In the genomic region with DNA sequence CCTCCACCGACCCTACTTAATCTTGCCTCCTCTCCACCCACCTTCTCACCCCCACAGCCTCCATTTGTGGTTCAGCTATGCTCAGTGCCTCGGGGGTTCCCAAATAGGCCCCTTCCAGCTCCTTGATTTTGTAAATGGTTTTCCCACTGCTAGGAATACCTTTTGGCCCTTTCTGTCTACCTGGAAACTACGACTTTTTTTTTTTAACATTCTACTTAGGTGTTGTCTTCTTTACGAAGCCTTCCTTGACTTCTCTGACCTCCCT, we compare ENCODE assay signal across 20 cellular contexts. TPM values are rescaled to one million over a fixed set of nuclear protein-coding genes. Genes with fewer than 3 reads are reported as not detected.
DNase-seq lines count a peak whose midpoint lies in the region; ATAC-seq and TF ChIP-seq lines count a peak whose summit lies in the region.
"Had no signal": no experiment of that assay in that cellular context is flagged by ENCODE, and none has a peak within 500 bp of the region (broad histone marks: within the 10 kb centered on the region; RNA-seq: fewer than 3 reads in every experiment).

No MANE protein-coding gene starts in this region.

- TF ChIP-seq CTCF in activated B cell treated with CpG ODN at 0.5 μM for 24 hours (IDR thresholded peaks at IDR 0.05): no peak
- TF ChIP-seq CTCF in right lobe of liver (IDR thresholded peaks at IDR 0.05): no peak
- TF ChIP-seq CTCF in suprapubic skin (IDR thresholded peaks at IDR 0.05): no peak

- intact Hi-C loops in activated B cell treated with CpG ODN at 0.5 μM for 24 hours (cut with micrococcal nuclease): no loop called here
- intact Hi-C loops in right lobe of liver (cut with DNase I): no loop called here

- H3K4me3 Mint-ChIP-seq in activated naive CD4-positive, alpha-beta T cell treated with anti-CD3 and anti-CD28 coated beads, Interleukin-2, amount 50 U/mL, for 24 hours: no peak overlapping the region
- H3K4me3 Mint-ChIP-seq in activated naive CD4-positive, alpha-beta T cell treated with anti-CD3 and anti-CD28 coated beads, Interleukin-2, amount 10 ng/mL, durations not matched to agents 7 days and 5 days: no peak overlapping the region
- no peak overlapping the region for H3K4me3 Mint-ChIP-seq in activated B cell treated with CpG ODN at 0.5 μM for 24 hours

- H3K4me1 Mint-ChIP-seq in activated naive CD4-positive, alpha-beta T cell treated with anti-CD3 and anti-CD28 coated beads, Interleukin-2, amount 50 U/mL, for 24 hours: peaks cover 76% of the 10 kb centered on the region
- H3K4me1 Mint-ChIP-seq in activated naive CD4-positive, alpha-beta T cell treated with anti-CD3 and anti-CD28 coated beads, Interleukin-2, amount 10 ng/mL, durations not matched to agents 7 days and 5 days: peaks cover 46% of the 10 kb centered on the region
- H3K4me1 Mint-ChIP-seq in activated B cell treated with CpG ODN at 0.5 μM for 24 hours: peaks cover 77% of the 10 kb centered on the region

- CTCF ChIA-PET in activated naive CD4-positive, alpha-beta T cell treated with anti-CD3 and anti-CD28 coated beads, Interleukin-2, amount 10 ng/mL, durations not matched to agents 7 days and 5 days (lab: Charles Lee): interaction anchor here (0.7 kb wide), 1 partner anchor 9 kb away, joined by 3 read pairs; no protein-coding TSS in a partner anchor
- CTCF ChIA-PET in activated B cell treated with CpG ODN at 0.5 μM for 24 hours (lab: Charles Lee): interaction anchor here (0.7 to 1.3 kb wide), 3 partner anchors 15 to 49 kb away, joined by 3 to 4 read pairs (median 3); no protein-coding TSS in a partner anchor

- H3K27ac ChIP-seq in right lobe of liver: peak overlapping the region in 2 of 3 donors; percentile 61 to 88
- peak overlapping the region; percentile 60 for H3K27ac ChIP-seq in suprapubic skin
- H3K27ac ChIP-seq: epithelial cell of prostate, uterus had no signal

- H3K9me3 ChIP-seq in right lobe of liver: no peaks in the 10 kb centered on the region
- no peaks in the 10 kb centered on the region for H3K9me3 ChIP-seq in suprapubic skin
- H3K9me3 ChIP-seq in HAP-1: no peaks in the 10 kb centered on the region
- H3K9me3 ChIP-seq: BE2C, SK-N-SH, uterus had no signal

- DNase-seq in activated naive CD4-positive, alpha-beta T cell treated with anti-CD3 and anti-CD28 coated beads, Interleukin-2, amount 10 ng/mL, durations not matched to agents 7 days and 5 days: no peak
- DNase-seq in activated B cell treated with CpG ODN at 0.5 μM for 24 hours: no peak
- no peak for DNase-seq in right lobe of liver
- no peak for DNase-seq in suprapubic skin (ENCODE audit: low spot score in 2 of 2)
- DNase-seq in cortex of kidney (lab: John Stamatoyannopoulos, UW): no peak
- DNase-seq in amygdala (lab: John Stamatoyannopoulos, UW): no peak
- DNase-seq in HAP-1 (ENCODE audit: low spot score in 2 of 2): no peak
- DNase-seq: activated CD4-positive, alpha-beta T cell treated with anti-CD3 and anti-CD28 coated beads for 48 hours; BE2C; mesenchymal stem cell; NCI-H1105; NCI-H510A treated with DMSO at 0.1 percent for 48 hours; RPMI8226; SK-N-SH; stimulated activated CD4-positive, alpha-beta T cell treated with anti-CD3 and anti-CD28 coated beads, Interleukin-2, amount 100 ng/mL, for 48 hours had no signal

- no peaks in the 10 kb centered on the region for H3K9me3 Mint-ChIP-seq in activated naive CD4-positive, alpha-beta T cell treated with anti-CD3 and anti-CD28 coated beads, Interleukin-2, amount 50 U/mL, for 24 hours
- H3K9me3 Mint-ChIP-seq in activated naive CD4-positive, alpha-beta T cell treated with anti-CD3 and anti-CD28 coated beads, Interleukin-2, amount 10 ng/mL, durations not matched to agents 7 days and 5 days: peaks cover 3% of the 10 kb centered on the region
- H3K9me3 Mint-ChIP-seq in activated B cell treated with CpG ODN at 0.5 μM for 24 hours: no peaks in the 10 kb centered on the region
- H3K9me3 Mint-ChIP-seq: activated T-helper 2 cell treated with anti-CD3 and anti-CD28 coated beads, Interferon-gamma antibody, Interleukin-2, Interleukin-4, amounts not matched to agents 10 μg/mL and 5 μg/mL and 100 μg/mL, durations not matched to agents 14 hours and 24 hours and 36 hours had no signal

- no peak overlapping the region for H3K4me3 ChIP-seq in right lobe of liver
- no peak overlapping the region for H3K4me3 ChIP-seq in suprapubic skin
- no peak overlapping the region for H3K4me3 ChIP-seq in HAP-1
- H3K4me3 ChIP-seq: smooth muscle cell, uterus had no signal

- no peaks in the 10 kb centered on the region for H3K36me3 ChIP-seq in right lobe of liver
- H3K36me3 ChIP-seq in suprapubic skin: no peaks in the 10 kb centered on the region
- no peaks in the 10 kb centered on the region for H3K36me3 ChIP-seq in HAP-1 (replicated peaks)
- H3K36me3 ChIP-seq: BE2C, uterus had no signal

- WGBS in right lobe of liver (ENCODE audit: insufficient coverage, low coverage, low lambda C conversion rate, missing lambda C conversion rate): 71% methylated on average over 4 of the region's 4 CpGs
- WGBS in suprapubic skin: 88% methylated on average over 4 of the region's 4 CpGs

- POLR2A ChIA-PET in activated B cell treated with CpG ODN at 0.5 μM for 24 hours (lab: Charles Lee): interaction anchor here (0.6 to 7.6 kb wide), 8 partner anchors 8 to 74 kb away, joined by 3 to 219 read pairs (median 14); a partner anchor contains a TSS

- ATAC-seq in activated B cell treated with CpG ODN at 0.5 μM for 24 hours (ENCODE audit: low read depth) (no peak), right lobe of liver (no peak)

- H3K4me1 ChIP-seq in right lobe of liver: peaks cover 0 to 55% (median 25%) of the 10 kb centered on the region in 4 donors
- peaks cover 69% of the 10 kb centered on the region for H3K4me1 ChIP-seq in suprapubic skin
- H3K4me1 ChIP-seq in HAP-1: no peaks in the 10 kb centered on the region

- no peak for TF ChIP-seq EP300 in suprapubic skin (IDR thresholded peaks at IDR 0.05)

- no peaks in the 10 kb centered on the region for H3K27me3 ChIP-seq in right lobe of liver
- no peaks in the 10 kb centered on the region for H3K27me3 ChIP-seq in suprapubic skin
- no peaks in the 10 kb centered on the region for H3K27me3 ChIP-seq in HAP-1 (ENCODE audit: low read depth)
- H3K27me3 ChIP-seq: BE2C, uterus had no signal

- no peaks in the 10 kb centered on the region for H3K36me3 Mint-ChIP-seq in activated naive CD4-positive, alpha-beta T cell treated with anti-CD3 and anti-CD28 coated beads, Interleukin-2, amount 50 U/mL, for 24 hours
- H3K36me3 Mint-ChIP-seq in activated naive CD4-positive, alpha-beta T cell treated with anti-CD3 and anti-CD28 coated beads, Interleukin-2, amount 10 ng/mL, durations not matched to agents 7 days and 5 days: no peaks in the 10 kb centered on the region
- no peaks in the 10 kb centered on the region for H3K36me3 Mint-ChIP-seq in activated B cell treated with CpG ODN at 0.5 μM for 24 hours (ENCODE audit: low read depth)

- H3K27ac Mint-ChIP-seq in activated naive CD4-positive, alpha-beta T cell treated with anti-CD3 and anti-CD28 coated beads, Interleukin-2, amount 50 U/mL, for 24 hours: peak overlapping the region; percentile 46
- no peak overlapping the region for H3K27ac Mint-ChIP-seq in activated naive CD4-positive, alpha-beta T cell treated with anti-CD3 and anti-CD28 coated beads, Interleukin-2, amount 10 ng/mL, durations not matched to agents 7 days and 5 days
- H3K27ac Mint-ChIP-seq in activated B cell treated with CpG ODN at 0.5 μM for 24 hours: peak overlapping the region; percentile 89
- H3K27ac Mint-ChIP-seq: activated T-helper 2 cell treated with anti-CD3 and anti-CD28 coated beads, Interferon-gamma antibody, Interleukin-2, Interleukin-4, amounts not matched to agents 10 μg/mL and 5 μg/mL and 100 μg/mL, durations not matched to agents 14 hours and 24 hours and 36 hours had no signal

- H3K27me3 Mint-ChIP-seq in activated naive CD4-positive, alpha-beta T cell treated with anti-CD3 and anti-CD28 coated beads, Interleukin-2, amount 50 U/mL, for 24 hours: no peaks in the 10 kb centered on the region
- H3K27me3 Mint-ChIP-seq in activated naive CD4-positive, alpha-beta T cell treated with anti-CD3 and anti-CD28 coated beads, Interleukin-2, amount 10 ng/mL, durations not matched to agents 7 days and 5 days: peaks cover 6% of the 10 kb centered on the region
- H3K27me3 Mint-ChIP-seq in activated B cell treated with CpG ODN at 0.5 μM for 24 hours: no peaks in the 10 kb centered on the region

- in situ Hi-C loops in HAP-1 (cut with MboI; ENCODE audit: low sequenced_read_pairs): no loop called here

- TF ChIP-seq POLR2A in right lobe of liver (IDR thresholded peaks at IDR 0.05) (no peak), suprapubic skin (IDR thresholded peaks at IDR 0.05) (no peak)

RNA-seq across cellular contexts. Expression of a gene that starts 27.2 kb away (rescaled TPM):
- 143 and 145 TPM in 2 replicates for total RNA-seq in activated B cell treated with CpG ODN at 0.5 μM for 24 hours
- total RNA-seq in right lobe of liver: 100 to 1,000 TPM in 1 of 6 experiments, 10 to 100 TPM in 5; 10.8 to 105 (median 32.5) TPM
- total RNA-seq in suprapubic skin: 100 to 1,000 TPM; 243 to 594 (median 293) TPM
